In genomic region chr13:112793545-112794445, GRCh38 we compare ENCODE assay signal across 20 cellular contexts.
A peak's percentile ranks its signal among the peaks of the same experiment; 100 is the strongest.
DNase-seq lines count a peak whose midpoint lies in the region; ATAC-seq and TF ChIP-seq lines count a peak whose summit lies in the region.
"Had no signal": no experiment of that assay in that cellular context is flagged by ENCODE, and none has a peak within 500 bp of the region (broad histone marks: within the 10 kb centered on the region; RNA-seq: fewer than 3 reads in every experiment).

No MANE protein-coding gene starts in this region.

- peaks cover 42% of the 10 kb centered on the region for H3K36me3 Mint-ChIP-seq in neural crest cell (ENCODE audit: low read depth)

- H3K4me3 ChIP-seq in upper lobe of left lung, result no peak overlapping the region
- H3K4me3 ChIP-seq: MG63 had no signal

- H3K4me1 Mint-ChIP-seq in neural crest cell, result peaks cover 11% of the 10 kb centered on the region

- TF ChIP-seq CTCF in neural crest cell (conservative IDR thresholded peaks at IDR 0.05) (no peak), upper lobe of left lung (IDR thresholded peaks at IDR 0.05) (no peak)

- H3K4me1 ChIP-seq in upper lobe of left lung, result peaks cover 13 to 36% (median 26%) of the 10 kb centered on the region in 4 donors

- peak; percentile 12 for ATAC-seq in left ventricle myocardium superior
- no peak for ATAC-seq in upper lobe of left lung (ENCODE audit: low FRiP score in 2 of 2)

- H3K27ac ChIP-seq in upper lobe of left lung, result peak overlapping the region; percentile 48 to 81 (median 64)
- H3K27ac ChIP-seq: 22Rv1 had no signal

- no peak for TF ChIP-seq EP300 in upper lobe of left lung (IDR thresholded peaks at IDR 0.05)

- H3K27me3 Mint-ChIP-seq in neural crest cell (ENCODE audit: low read depth), result no peaks in the 10 kb centered on the region

- H3K9me3 Mint-ChIP-seq in neural crest cell, result peaks cover 3% of the 10 kb centered on the region

- 92 to 93% methylated on average over 23 to 24 of the region's 26 CpGs for WGBS in upper lobe of left lung, 2 donors

- DNase-seq in activated CD8-positive, alpha-beta memory T cell treated with anti-CD3 and anti-CD28 coated beads, Interleukin-2, amount 50 U/mL, for 48 hours, result peak; percentile 20
- DNase-seq in activated CD8-positive, alpha-beta memory T cell treated with anti-CD3 and anti-CD28 coated beads for 24 hours, result no peak
- no peak for DNase-seq in left ventricle myocardium superior
- no peak for DNase-seq in neural crest cell (ENCODE audit: low read depth, low spot score)
- peak in 1 of 2 donors; percentile 19 for DNase-seq in upper lobe of left lung
- no peak for DNase-seq in NCI-H1105 treated with DMSO at 0.1 percent for 48 hours (lab: John Stamatoyannopoulos, UW)
- no peak for DNase-seq in HuH-7.5 (ENCODE audit: low spot score)
- no peak for DNase-seq in NAMALWA (ENCODE audit: low spot score)
- DNase-seq: AML-193, DMS79 treated with DMSO at 0.1 percent for 48 hours, Kasumi-1, MG63, NCI-H1092, NCI-H2081, NCI-H510A treated with DMSO at 0.1 percent for 48 hours, NCI-H774, OCI-M1, RPMI8226 had no signal

- H3K36me3 ChIP-seq in upper lobe of left lung, result peaks cover 0 to 15% (median 6%) of the 10 kb centered on the region in 4 donors
- H3K36me3 ChIP-seq: MG63 had no signal

- intact Hi-C loops in left ventricle myocardium superior (cut with micrococcal nuclease), result no loop called here

- no peaks in the 10 kb centered on the region for H3K9me3 ChIP-seq in upper lobe of left lung
- H3K9me3 ChIP-seq: MG63 had no signal

- peak overlapping the region; percentile 12 for H3K27ac Mint-ChIP-seq in neural crest cell (ENCODE audit: unreplicated experiment)

- H3K27me3 ChIP-seq in upper lobe of left lung, result no peaks in the 10 kb centered on the region
- H3K27me3 ChIP-seq: MG63 had no signal

- TF ChIP-seq POLR2A in upper lobe of left lung (IDR thresholded peaks at IDR 0.05), result no peak

- no peak overlapping the region for H3K4me3 Mint-ChIP-seq in neural crest cell
- H3K4me3 Mint-ChIP-seq: CD14-positive monocyte had no signal
